ENCODE assay signal across 3 cellular contexts in genomic region chr4:1948892-1949436, GRCh38.
TF ChIP-seq lines count a peak whose summit lies in the region.

No MANE protein-coding gene starts in this region.

TF ChIP-seq in SK-N-SH treated with all-trans-retinoic acid at 6 μM for 48 hours, 23 proteins besides CTCF, POLR2A, EP300 and RAD21 (continues in another document):
- TF ChIP-seq, protein P1, sequence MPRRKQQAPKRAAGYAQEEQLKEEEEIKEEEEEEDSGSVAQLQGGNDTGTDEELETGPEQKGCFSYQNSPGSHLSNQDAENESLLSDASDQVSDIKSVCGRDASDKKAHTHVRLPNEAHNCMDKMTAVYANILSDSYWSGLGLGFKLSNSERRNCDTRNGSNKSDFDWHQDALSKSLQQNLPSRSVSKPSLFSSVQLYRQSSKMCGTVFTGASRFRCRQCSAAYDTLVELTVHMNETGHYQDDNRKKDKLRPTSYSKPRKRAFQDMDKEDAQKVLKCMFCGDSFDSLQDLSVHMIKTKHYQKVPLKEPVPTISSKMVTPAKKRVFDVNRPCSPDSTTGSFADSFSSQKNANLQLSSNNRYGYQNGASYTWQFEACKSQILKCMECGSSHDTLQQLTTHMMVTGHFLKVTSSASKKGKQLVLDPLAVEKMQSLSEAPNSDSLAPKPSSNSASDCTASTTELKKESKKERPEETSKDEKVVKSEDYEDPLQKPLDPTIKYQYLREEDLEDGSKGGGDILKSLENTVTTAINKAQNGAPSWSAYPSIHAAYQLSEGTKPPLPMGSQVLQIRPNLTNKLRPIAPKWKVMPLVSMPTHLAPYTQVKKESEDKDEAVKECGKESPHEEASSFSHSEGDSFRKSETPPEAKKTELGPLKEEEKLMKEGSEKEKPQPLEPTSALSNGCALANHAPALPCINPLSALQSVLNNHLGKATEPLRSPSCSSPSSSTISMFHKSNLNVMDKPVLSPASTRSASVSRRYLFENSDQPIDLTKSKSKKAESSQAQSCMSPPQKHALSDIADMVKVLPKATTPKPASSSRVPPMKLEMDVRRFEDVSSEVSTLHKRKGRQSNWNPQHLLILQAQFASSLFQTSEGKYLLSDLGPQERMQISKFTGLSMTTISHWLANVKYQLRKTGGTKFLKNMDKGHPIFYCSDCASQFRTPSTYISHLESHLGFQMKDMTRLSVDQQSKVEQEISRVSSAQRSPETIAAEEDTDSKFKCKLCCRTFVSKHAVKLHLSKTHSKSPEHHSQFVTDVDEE (CRISPR knock-in tag; IDR thresholded peaks at IDR 0.05) = no peak
- TF ChIP-seq TCF4 (CRISPR knock-in tag; IDR thresholded peaks at IDR 0.05; ENCODE audit: borderline replicate concordance) (no peak), ZNF565 (CRISPR knock-in tag; conservative IDR thresholded peaks at IDR 0.05; ENCODE audit: low read depth) (no peak), BACH2 (CRISPR knock-in tag; IDR thresholded peaks at IDR 0.05; ENCODE audit: borderline replicate concordance) (no peak), TOX (CRISPR knock-in tag; IDR thresholded peaks at IDR 0.05; ENCODE audit: borderline replicate concordance) (no peak), ZNF70 (CRISPR knock-in tag; IDR thresholded peaks at IDR 0.05) (no peak), POU6F1 (CRISPR knock-in tag; IDR thresholded peaks at IDR 0.05; ENCODE audit: borderline replicate concordance, low read depth) (no peak), CSRNP3 (CRISPR knock-in tag; IDR thresholded peaks at IDR 0.05) (no peak), ISL1 (CRISPR knock-in tag; IDR thresholded peaks at IDR 0.05) (no peak), ZNF8 (CRISPR knock-in tag; IDR thresholded peaks at IDR 0.05) (no peak), SNAI2 (CRISPR knock-in tag; IDR thresholded peaks at IDR 0.05) (no peak)

TF ChIP-seq in SK-N-SH, 30 proteins besides CTCF, POLR2A, EP300 and RAD21 (continued from another document):
- TF ChIP-seq PBX3 (IDR thresholded peaks at IDR 0.05) (no peak), CHD2 (IDR thresholded peaks at IDR 0.05; ENCODE audit: low read length, partially characterized antibody) (no peak), GATA2 (CRISPR knock-in tag; IDR thresholded peaks at IDR 0.05) (no peak), EZH2phosphoT487 (IDR thresholded peaks at IDR 0.05; ENCODE audit: borderline replicate concordance, low read depth) (no peak)

TF ChIP-seq in GM23338, 12 proteins besides CTCF, POLR2A, EP300 and RAD21 (continued from another document):
- TF ChIP-seq, protein P2, sequence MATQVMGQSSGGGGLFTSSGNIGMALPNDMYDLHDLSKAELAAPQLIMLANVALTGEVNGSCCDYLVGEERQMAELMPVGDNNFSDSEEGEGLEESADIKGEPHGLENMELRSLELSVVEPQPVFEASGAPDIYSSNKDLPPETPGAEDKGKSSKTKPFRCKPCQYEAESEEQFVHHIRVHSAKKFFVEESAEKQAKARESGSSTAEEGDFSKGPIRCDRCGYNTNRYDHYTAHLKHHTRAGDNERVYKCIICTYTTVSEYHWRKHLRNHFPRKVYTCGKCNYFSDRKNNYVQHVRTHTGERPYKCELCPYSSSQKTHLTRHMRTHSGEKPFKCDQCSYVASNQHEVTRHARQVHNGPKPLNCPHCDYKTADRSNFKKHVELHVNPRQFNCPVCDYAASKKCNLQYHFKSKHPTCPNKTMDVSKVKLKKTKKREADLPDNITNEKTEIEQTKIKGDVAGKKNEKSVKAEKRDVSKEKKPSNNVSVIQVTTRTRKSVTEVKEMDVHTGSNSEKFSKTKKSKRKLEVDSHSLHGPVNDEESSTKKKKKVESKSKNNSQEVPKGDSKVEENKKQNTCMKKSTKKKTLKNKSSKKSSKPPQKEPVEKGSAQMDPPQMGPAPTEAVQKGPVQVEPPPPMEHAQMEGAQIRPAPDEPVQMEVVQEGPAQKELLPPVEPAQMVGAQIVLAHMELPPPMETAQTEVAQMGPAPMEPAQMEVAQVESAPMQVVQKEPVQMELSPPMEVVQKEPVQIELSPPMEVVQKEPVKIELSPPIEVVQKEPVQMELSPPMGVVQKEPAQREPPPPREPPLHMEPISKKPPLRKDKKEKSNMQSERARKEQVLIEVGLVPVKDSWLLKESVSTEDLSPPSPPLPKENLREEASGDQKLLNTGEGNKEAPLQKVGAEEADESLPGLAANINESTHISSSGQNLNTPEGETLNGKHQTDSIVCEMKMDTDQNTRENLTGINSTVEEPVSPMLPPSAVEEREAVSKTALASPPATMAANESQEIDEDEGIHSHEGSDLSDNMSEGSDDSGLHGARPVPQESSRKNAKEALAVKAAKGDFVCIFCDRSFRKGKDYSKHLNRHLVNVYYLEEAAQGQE (IDR thresholded peaks at IDR 0.05; ENCODE audit: unreplicated experiment) = no peak
- TF ChIP-seq JUNB (IDR thresholded peaks at IDR 0.05; ENCODE audit: unreplicated experiment) = no peak
- TF ChIP-seq NANOG (IDR thresholded peaks at IDR 0.05; ENCODE audit: borderline replicate concordance) = no peak
TF ChIP-seq in GM23338: peak in this region for 0.
